Comparison of ENCODE assay signal across 10 cellular contexts in the genomic region with DNA sequence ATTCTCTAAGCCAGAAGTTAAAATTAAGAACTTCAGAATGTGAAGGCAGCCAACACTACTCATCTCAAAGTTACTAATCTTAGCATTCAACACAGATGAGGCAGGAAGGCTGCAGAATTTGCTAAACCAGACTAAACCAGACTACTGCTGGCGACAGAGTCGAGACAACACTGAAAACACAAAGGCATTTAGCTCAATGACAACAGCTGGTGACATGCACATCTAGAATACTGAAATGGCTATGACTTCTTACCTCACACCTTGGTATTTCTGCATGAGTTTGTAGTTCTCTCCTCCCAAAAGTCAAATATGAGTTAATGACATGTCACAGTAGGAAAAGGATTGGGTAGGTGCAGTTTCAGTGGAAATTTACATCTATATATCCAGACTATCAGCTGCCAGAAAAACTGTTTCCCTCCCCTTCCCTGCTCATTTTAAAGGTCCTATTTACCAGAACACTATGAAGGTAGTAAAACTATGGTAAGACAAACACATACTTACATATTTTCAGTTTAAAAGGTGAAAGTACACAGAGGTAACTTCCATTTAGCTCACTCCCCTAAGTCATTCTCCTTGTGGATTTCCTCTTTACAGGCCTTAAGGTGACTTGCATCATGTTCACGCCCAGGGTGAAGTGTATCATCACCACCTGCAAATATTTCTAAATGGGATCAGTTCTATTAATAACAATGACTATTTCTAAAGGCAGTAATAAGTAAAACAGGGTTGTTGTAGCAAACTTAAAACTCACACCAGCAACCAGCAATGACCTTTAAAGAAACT. TPM values are rescaled to one million over a fixed set of nuclear protein-coding genes. Genes with fewer than 3 reads are reported as not detected.
DNase-seq lines count a peak whose midpoint lies in the region; ATAC-seq and TF ChIP-seq lines count a peak whose summit lies in the region.
"Had no signal": no experiment of that assay in that cellular context is flagged by ENCODE, and none has a peak within 500 bp of the region (broad histone marks: within the 10 kb centered on the region; RNA-seq: fewer than 3 reads in every experiment).

No MANE protein-coding gene starts in this region.

- H3K36me3 Mint-ChIP-seq in T-helper 17 cell (ENCODE audit: low read depth) = no peaks in the 10 kb centered on the region

- no peak for TF ChIP-seq CTCF in esophagus squamous epithelium (IDR thresholded peaks at IDR 0.05)

- peak overlapping the region; percentile 62 for H3K4me3 Mint-ChIP-seq in T-helper 17 cell

- H3K9ac ChIP-seq in GM23248 = peak overlapping the region; percentile 21; the same call in 1 of the 2 replicates
- H3K9ac ChIP-seq in skeletal muscle tissue (ENCODE audit: low read depth in 1 of 3, low read length in 3 of 3) = no peak overlapping the region

- H3K36me3 ChIP-seq in GM23248 (ENCODE audit: low read depth) (no peaks in the 10 kb centered on the region), esophagus squamous epithelium (no peaks in the 10 kb centered on the region), skeletal muscle tissue (ENCODE audit: control insufficient read depth in 3 of 3, insufficient read depth in 3 of 3, low read length in 3 of 3) (no peaks in the 10 kb centered on the region)

- no peaks in the 10 kb centered on the region for H4K20me1 ChIP-seq in GM23248 (ENCODE audit: insufficient read depth)

- peak overlapping the region; percentile 51 for H3K4me2 ChIP-seq in GM23248 (ENCODE audit: unreplicated experiment)

- H3K4me3 ChIP-seq in GM23248 = peak overlapping the region; percentile 43
- no peak overlapping the region for H3K4me3 ChIP-seq in esophagus squamous epithelium
- peak overlapping the region in 1 of 3 donors; percentile 3 for H3K4me3 ChIP-seq in skeletal muscle tissue (ENCODE audit: low read length in 3 of 3)

- in situ Hi-C loops in GM23248 (cut with MboI) = no loop called here

- TF ChIP-seq POLR2A in esophagus squamous epithelium (IDR thresholded peaks at IDR 0.05) = no peak

- H3K79me2 ChIP-seq in GM23248 (ENCODE audit: insufficient read depth) = no peaks in the 10 kb centered on the region

- no peaks in the 10 kb centered on the region for H3K9me2 ChIP-seq in GM23248 (ENCODE audit: insufficient read depth)

- H3K27ac Mint-ChIP-seq in T-helper 17 cell = peak overlapping the region; percentile 90

- intact Hi-C loops in esophagus squamous epithelium (cut with DNase I) = no loop called here

- ATAC-seq in T-helper 17 cell (peak; percentile 61), HG02623 (IDR thresholded peaks at IDR 0.05; ENCODE audit: unreplicated experiment) (no peak)

- no peaks in the 10 kb centered on the region for H3F3A ChIP-seq in GM23248 (ENCODE audit: insufficient read depth)

- H3K27ac ChIP-seq in GM23248 = peak overlapping the region; percentile 32
- peak overlapping the region in 3 of 4 donors; percentile 31 to 49 (median 40) for H3K27ac ChIP-seq in esophagus squamous epithelium
- H3K27ac ChIP-seq in skeletal muscle tissue (ENCODE audit: low read depth, low read length) = peak overlapping the region; percentile 8

- H3K9me3 ChIP-seq in GM23248 (ENCODE audit: low read depth) (no peaks in the 10 kb centered on the region), T-helper 17 cell (ENCODE audit: control insufficient read depth, low read length, poor library complexity, severe bottlenecking) (no peaks in the 10 kb centered on the region), esophagus squamous epithelium (no peaks in the 10 kb centered on the region), skeletal muscle tissue (ENCODE audit: control insufficient read depth in 3 of 3, low read length in 3 of 3) (no peaks in the 10 kb centered on the region)

- no peaks in the 10 kb centered on the region for H3K27me3 Mint-ChIP-seq in T-helper 17 cell

- WGBS in GM23248 (ENCODE audit: low coverage in 1 of 2, low lambda C conversion rate in 2 of 2, missing lambda C conversion rate in 2 of 2), 2 experiments = 39 to 55% methylated on average over 3 of the region's 3 CpGs
- 54 to 68% methylated on average over 3 of the region's 3 CpGs for WGBS in esophagus squamous epithelium, 2 donors

- peak overlapping the region; percentile 51 for H2AFZ ChIP-seq in GM23248

- peaks cover 76% of the 10 kb centered on the region for H3K4me1 Mint-ChIP-seq in T-helper 17 cell

- peak; percentile 36 for DNase-seq in GM23248
- no peak for DNase-seq in T-helper 17 cell
- no peak for DNase-seq in esophagus squamous epithelium (lab: John Stamatoyannopoulos, UW)
- DNase-seq in NOMO-1 treated with dmso at 0.1 percent for 144 hours (lab: John Stamatoyannopoulos, UW; ENCODE audit: unreplicated experiment) = no peak
- DNase-seq in stimulated activated naive CD4-positive, alpha-beta T cell treated with Interleukin-2 at 50 U/mL for 16 hours (lab: John Stamatoyannopoulos, UW) = no peak
- DNase-seq: GF-D8, KBM-7, NCI-H526 treated with DMSO at 0.1 percent for 48 hours had no signal

- H3K27me3 ChIP-seq in GM23248 (replicated peaks; ENCODE audit: insufficient read depth) (no peaks in the 10 kb centered on the region), esophagus squamous epithelium (no peaks in the 10 kb centered on the region), skeletal muscle tissue (ENCODE audit: control insufficient read depth in 3 of 3, insufficient read depth in 3 of 3, low read length in 3 of 3) (no peaks in the 10 kb centered on the region)

- peaks cover 30% of the 10 kb centered on the region for H3K4me1 ChIP-seq in GM23248 (ENCODE audit: insufficient read depth)
- peaks cover 8 to 93% (median 48%) of the 10 kb centered on the region in 3 donors for H3K4me1 ChIP-seq in esophagus squamous epithelium
- H3K4me1 ChIP-seq in skeletal muscle tissue (ENCODE audit: control insufficient read depth in 3 of 3, insufficient read depth in 3 of 3, low read length in 3 of 3) = peaks cover 43 to 53% (median 48%) of the 10 kb centered on the region in 3 donors

RNA-seq across cellular contexts. Expression of a gene that starts 21.4 kb away (rescaled TPM):
- total RNA-seq in GM23248 (2014; rRNA removed; shearing (Covaris generic)) = 0.63 and 1.1 TPM in 2 replicates
- 0.46 and 0.59 TPM in 2 replicates for polyA plus RNA-seq in GM23248 (2016; fragmentation: Nextera tagmentation; extraction: Ambion mirVana)
- total RNA-seq in T-helper 17 cell (10 to 100 TPM; 72.9 to 86.1 TPM), esophagus squamous epithelium (10 to 100 TPM in 3 of 4 donors, 1 to 10 TPM in 1; 9.1 to 42.3 (median 14.2) TPM), skeletal muscle tissue (15.1 TPM)
